ENCODE assay signal across 8 cellular contexts in the genomic region with DNA sequence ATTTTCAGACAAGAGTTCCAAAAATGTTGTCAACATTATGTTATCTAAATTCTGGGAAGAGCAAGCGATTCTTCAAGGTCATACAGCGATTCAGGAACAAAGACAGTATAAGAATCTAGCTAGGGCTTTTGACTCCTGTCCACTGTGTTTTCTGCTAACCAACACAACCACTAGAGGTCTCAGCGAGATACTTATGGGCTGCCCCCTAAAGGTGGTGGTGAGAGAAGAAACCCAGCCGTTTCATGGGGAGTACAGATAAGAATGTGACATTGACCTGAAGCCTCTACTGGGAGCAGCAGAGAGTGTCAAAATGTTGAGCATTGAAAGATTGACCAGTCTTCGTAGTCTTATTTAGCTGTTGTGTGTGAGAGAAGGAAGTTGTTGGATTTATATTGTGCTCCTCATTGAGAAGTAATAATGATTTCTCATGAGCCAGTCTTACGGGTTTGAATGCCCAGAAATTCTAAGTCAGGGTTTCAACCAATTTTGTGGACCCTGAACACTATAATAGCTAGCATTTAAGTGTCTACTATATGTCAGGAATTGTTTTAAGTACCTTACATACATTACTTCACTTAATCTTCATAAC.
DNase-seq lines count a peak whose midpoint lies in the region; ATAC-seq, FAIRE-seq and TF ChIP-seq lines count a peak whose summit lies in the region.

No MANE protein-coding gene starts in this region.

- peaks cover 17 to 27% (median 26%) of the 10 kb centered on the region in 5 experiments for H3K9me3 Mint-ChIP-seq in brain

- FAIRE-seq in GM12892 (lab: Jason Lieb, UNC) = peak; percentile 63

- H3K27ac Mint-ChIP-seq in brain = peak overlapping the region in 1 of 5 experiments; percentile 1

- H3K27me3 Mint-ChIP-seq in brain = peaks cover 4% of the 10 kb centered on the region

- peaks cover 13% of the 10 kb centered on the region for H3K4me1 Mint-ChIP-seq in brain

- peak; percentile 73 to 78 for TF ChIP-seq CTCF in brain (conservative IDR thresholded peaks at IDR 0.05)

- no peak for TF ChIP-seq POLR2A in GM12892 (IDR thresholded peaks at IDR 0.05; ENCODE audit: low read depth, low read length)

- ATAC-seq in HG02759 (IDR thresholded peaks at IDR 0.05; ENCODE audit: unreplicated experiment) = peak; percentile 100

- DNase-seq in A172 (ENCODE audit: low spot score) = peak; percentile 69
- DNase-seq in GM12892 (ENCODE audit: insufficient read length) = peak; percentile 28
- peak; percentile 67 for DNase-seq in NCI-H1092 treated with DMSO at 0.1 percent for 48 hours (lab: John Stamatoyannopoulos, UW)
- peak; percentile 56 to 78 for DNase-seq in SW 1271 (lab: John Stamatoyannopoulos, UW)
- peak; percentile 60 for DNase-seq in kidney glomerular epithelial cell (lab: John Stamatoyannopoulos, UW)
- peak; percentile 9 to 32 for DNase-seq in stimulated activated CD8-positive, alpha-beta memory T cell treated with anti-CD3 and anti-CD28 coated beads, Interleukin-15, amount 100 ng/mL, for 48 hours (ENCODE audit: low read depth in 2 of 2)

- no peak overlapping the region for H3K4me3 Mint-ChIP-seq in brain

- H3K36me3 Mint-ChIP-seq in brain = peaks cover 16% of the 10 kb centered on the region

Comparison
In these comparisons a context has a peak if more than half of its experiments do, and no peak if none do; other contexts are left out.
1. Peak in every context shown above with its lines: DNase-seq and ATAC-seq.